In the genomic region with DNA sequence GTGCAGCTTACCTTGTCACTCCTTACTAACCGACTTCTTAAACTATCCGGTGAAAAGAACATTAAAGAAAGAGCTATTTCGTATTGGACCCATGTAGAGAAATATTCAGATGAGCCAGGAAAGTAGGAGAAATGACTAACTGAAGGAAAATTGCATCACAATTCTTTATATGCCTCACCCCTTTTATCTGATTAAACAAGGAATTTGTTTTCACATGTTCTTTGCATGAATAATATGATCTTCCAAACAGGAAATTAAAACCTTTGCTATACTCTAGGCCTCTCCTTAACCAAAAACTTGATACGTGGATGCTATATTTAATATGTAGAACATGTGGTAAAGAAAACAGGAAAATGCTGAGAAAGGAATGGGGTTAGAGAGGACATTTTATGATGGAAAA, we compare ENCODE assay signal across 1 cellular context.
TF ChIP-seq lines count a peak whose summit lies in the region.

No MANE protein-coding gene starts in this region.

TF ChIP-seq in SK-N-SH, 30 proteins besides CTCF, POLR2A, EP300 and RAD21 (continued from another document):
- TF ChIP-seq, protein P1, sequence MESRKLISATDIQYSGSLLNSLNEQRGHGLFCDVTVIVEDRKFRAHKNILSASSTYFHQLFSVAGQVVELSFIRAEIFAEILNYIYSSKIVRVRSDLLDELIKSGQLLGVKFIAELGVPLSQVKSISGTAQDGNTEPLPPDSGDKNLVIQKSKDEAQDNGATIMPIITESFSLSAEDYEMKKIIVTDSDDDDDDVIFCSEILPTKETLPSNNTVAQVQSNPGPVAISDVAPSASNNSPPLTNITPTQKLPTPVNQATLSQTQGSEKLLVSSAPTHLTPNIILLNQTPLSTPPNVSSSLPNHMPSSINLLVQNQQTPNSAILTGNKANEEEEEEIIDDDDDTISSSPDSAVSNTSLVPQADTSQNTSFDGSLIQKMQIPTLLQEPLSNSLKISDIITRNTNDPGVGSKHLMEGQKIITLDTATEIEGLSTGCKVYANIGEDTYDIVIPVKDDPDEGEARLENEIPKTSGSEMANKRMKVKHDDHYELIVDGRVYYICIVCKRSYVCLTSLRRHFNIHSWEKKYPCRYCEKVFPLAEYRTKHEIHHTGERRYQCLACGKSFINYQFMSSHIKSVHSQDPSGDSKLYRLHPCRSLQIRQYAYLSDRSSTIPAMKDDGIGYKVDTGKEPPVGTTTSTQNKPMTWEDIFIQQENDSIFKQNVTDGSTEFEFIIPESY (IDR thresholded peaks at IDR 0.05; ENCODE audit: borderline replicate concordance, low read depth) = no peak
- TF ChIP-seq FOXM1 (IDR thresholded peaks at IDR 0.05; ENCODE audit: low read depth) = no peak
- no peak for TF ChIP-seq SMC3 (IDR thresholded peaks at IDR 0.05; ENCODE audit: low read depth, low read length)
- TF ChIP-seq YY1 (IDR thresholded peaks at IDR 0.05; ENCODE audit: low read depth) = no peak
- TF ChIP-seq SIN3A (IDR thresholded peaks at IDR 0.05; ENCODE audit: borderline replicate concordance, low read depth, low read length) = no peak
- no peak for TF ChIP-seq RXRA (IDR thresholded peaks at IDR 0.05; ENCODE audit: borderline replicate concordance, low read depth)
TF ChIP-seq in SK-N-SH: peak in this region for 0.
